In the genomic region with DNA sequence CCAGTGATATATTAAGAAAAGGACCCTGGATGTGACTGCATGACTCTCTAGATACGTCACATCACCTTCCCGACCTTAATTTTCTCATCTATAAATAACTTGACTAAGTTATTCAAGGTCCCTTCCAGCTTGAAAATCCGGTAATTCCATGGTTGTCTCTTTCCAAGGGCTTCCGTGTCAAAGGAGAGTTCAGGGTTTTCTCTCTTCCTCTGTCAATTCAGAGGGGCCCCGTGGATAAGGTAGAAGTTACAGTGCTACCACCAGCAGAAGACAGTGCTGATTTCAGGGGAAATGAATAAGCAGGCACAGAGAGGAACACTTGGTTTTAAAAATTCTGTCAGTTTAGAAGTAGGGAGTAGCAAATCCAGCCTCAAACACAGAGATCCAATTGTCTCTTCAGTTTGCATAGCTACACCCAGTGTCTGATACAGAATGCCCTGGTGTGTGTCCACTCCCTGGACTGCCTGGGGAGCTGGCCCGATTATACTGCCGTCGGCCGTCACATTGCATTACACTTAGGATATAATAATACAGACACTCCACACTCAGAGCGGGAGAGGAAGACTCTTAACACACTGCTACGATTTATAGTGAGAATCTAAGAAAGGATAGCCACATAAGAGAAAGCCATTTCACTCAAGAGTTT, we compare ENCODE assay signal across 21 cellular contexts. TPM values are rescaled to one million over a fixed set of nuclear protein-coding genes. Genes with fewer than 3 reads are reported as not detected.
DNase-seq lines count a peak whose midpoint lies in the region; ATAC-seq and TF ChIP-seq lines count a peak whose summit lies in the region.
"Had no signal": no experiment of that assay in that cellular context is flagged by ENCODE, and none has a peak within 500 bp of the region (broad histone marks: within the 10 kb centered on the region; RNA-seq: fewer than 3 reads in every experiment).

No MANE protein-coding gene starts in this region.

- DNase-seq in Right ventricle myocardium inferior (ENCODE audit: missing footprints), result no peak
- DNase-seq in cardiac septum (ENCODE audit: low spot score), result no peak
- DNase-seq in heart left ventricle, result peak in 1 of 5 donors; percentile 40
- no peak for DNase-seq in ovary
- no peak for DNase-seq in NCI-H526 treated with DMSO at 0.1 percent for 48 hours (lab: John Stamatoyannopoulos, UW)
- no peak for DNase-seq in Calu3
- DNase-seq: activated CD8-positive, alpha-beta memory T cell treated with anti-CD3 and anti-CD28 coated beads, Interleukin-2, amount 50 U/mL, for 4 hours; activated naive CD8-positive, alpha-beta T cell treated with anti-CD3 and anti-CD28 coated beads, Interleukin-2, amount 50 U/mL, for 24 hours; cortex of kidney; kidney; NCI-H1417 treated with DMSO at 0.1 percent for 48 hours; OCI-M1; SHP77 treated with DMSO at 0.1 percent for 48 hours; stimulated activated CD4-positive, alpha-beta T cell treated with anti-CD3 and anti-CD28 coated beads, Interleukin-4, amount 100 ng/mL, for 4 hours had no signal

- H3K36me3 ChIP-seq in heart left ventricle, result peaks cover 0 to 12% (median 0%) of the 10 kb centered on the region in 9 donors
- no peaks in the 10 kb centered on the region for H3K36me3 ChIP-seq in ovary
- H3K36me3 ChIP-seq: breast epithelium had no signal

- H3K9me3 Mint-ChIP-seq in Calu3 (ENCODE audit: low read depth, unreplicated experiment), result no peaks in the 10 kb centered on the region
- H3K9me3 Mint-ChIP-seq: activated naive CD8-positive, alpha-beta T cell treated with anti-CD3 and anti-CD28 coated beads, Interleukin-2, amount 50 U/mL, for 24 hours; IgD-negative memory B cell; memory B cell had no signal

- no TSS peak for BruUV-seq in Calu3 (replicated peaks; lab: Mats Ljungman, UMichigan)

- H3K4me3 Mint-ChIP-seq in Calu3 (ENCODE audit: low read depth, unreplicated experiment), result no peak overlapping the region
- H3K4me3 Mint-ChIP-seq: activated naive CD8-positive, alpha-beta T cell treated with anti-CD3 and anti-CD28 coated beads, Interleukin-2, amount 50 U/mL, for 24 hours; B cell; memory B cell had no signal

- peaks cover 0 to 41% (median 4%) of the 10 kb centered on the region in 12 donors for H3K4me1 ChIP-seq in heart left ventricle
- peaks cover 18% of the 10 kb centered on the region for H3K4me1 ChIP-seq in ovary (ENCODE audit: insufficient read depth)
- H3K4me1 ChIP-seq: breast epithelium, parathyroid adenoma had no signal

- CTCF ChIA-PET in Calu3 (lab: Charles Lee), result no interaction called here

- H3K27ac ChIP-seq in heart left ventricle, result peak overlapping the region in 10 of 12 donors; percentile 32 to 65 (median 55)
- H3K27ac ChIP-seq in ovary, result peak overlapping the region; percentile 35 to 38
- H3K27ac ChIP-seq: parathyroid adenoma had no signal

- TF ChIP-seq EP300 in ovary (IDR thresholded peaks at IDR 0.05), result no peak

- 47 to 63% (median 52%) methylated on average over 11 of the region's 11 CpGs for WGBS in heart left ventricle, 4 donors
- WGBS in ovary, 3 donors, result 13 to 35% (median 17%) methylated on average over 11 of the region's 11 CpGs

- peak; percentile 91 for ATAC-seq in Right ventricle myocardium inferior
- peak; percentile 40 to 82 (median 77) for ATAC-seq in heart left ventricle
- ATAC-seq in GM18498 (IDR thresholded peaks at IDR 0.05; ENCODE audit: unreplicated experiment), result no peak
- ATAC-seq in HG03469 (IDR thresholded peaks at IDR 0.05; ENCODE audit: unreplicated experiment), result no peak
- ATAC-seq: activated naive CD8-positive, alpha-beta T cell treated with anti-CD3 and anti-CD28 coated beads, Interleukin-2, amount 50 U/mL, for 24 hours had no signal

- H3K9me3 ChIP-seq in heart left ventricle (no peaks in the 10 kb centered on the region), ovary (no peaks in the 10 kb centered on the region)
- H3K9me3 ChIP-seq: breast epithelium had no signal

- H3K36me3 Mint-ChIP-seq in Calu3 (ENCODE audit: insufficient read depth, unreplicated experiment), result no peaks in the 10 kb centered on the region
- H3K36me3 Mint-ChIP-seq: IgD-negative memory B cell, memory B cell had no signal

- no peaks in the 10 kb centered on the region for H3K4me1 Mint-ChIP-seq in Calu3 (ENCODE audit: low read depth, unreplicated experiment)
- H3K4me1 Mint-ChIP-seq: activated naive CD8-positive, alpha-beta T cell treated with anti-CD3 and anti-CD28 coated beads, Interleukin-2, amount 50 U/mL, for 24 hours had no signal

- intact Hi-C loops in Right ventricle myocardium inferior (cut with DNase I) (no loop called here), cardiac septum (cut with DNase I) (no loop called here), heart left ventricle (cut with DNase I) (loop anchor here in 1 of 10 donors (2.0 kb wide), 1 partner anchor 177 kb away; no protein-coding TSS in a partner anchor), ovary (cut with DNase I) (no loop called here), Calu3 (cut with micrococcal nuclease; ENCODE audit: unreplicated experiment) (no loop called here)

- no peak for TF ChIP-seq CTCF in heart left ventricle (IDR thresholded peaks at IDR 0.05)
- TF ChIP-seq CTCF in ovary (IDR thresholded peaks at IDR 0.05), result no peak
- no peak for TF ChIP-seq CTCF in Calu3 (IDR thresholded peaks at IDR 0.05; ENCODE audit: unreplicated experiment)

- no peaks in the 10 kb centered on the region for H3K27me3 Mint-ChIP-seq in Calu3 (ENCODE audit: unreplicated experiment)

- H3K27me3 ChIP-seq in heart left ventricle, result no peaks in the 10 kb centered on the region
- no peaks in the 10 kb centered on the region for H3K27me3 ChIP-seq in ovary
- H3K27me3 ChIP-seq: breast epithelium had no signal

- no peak overlapping the region for H3K27ac Mint-ChIP-seq in Calu3 (ENCODE audit: unreplicated experiment)
- H3K27ac Mint-ChIP-seq: activated naive CD8-positive, alpha-beta T cell treated with anti-CD3 and anti-CD28 coated beads, Interleukin-2, amount 50 U/mL, for 24 hours; B cell; IgD-negative memory B cell; memory B cell had no signal

- TF ChIP-seq POLR2A in heart left ventricle (IDR thresholded peaks at IDR 0.05) (no peak), ovary (IDR thresholded peaks at IDR 0.05) (no peak)

- H3K4me3 ChIP-seq in heart left ventricle (peak overlapping the region in 4 of 12 donors; percentile 10 to 28 (median 10)), ovary (no peak overlapping the region)
- H3K4me3 ChIP-seq: breast epithelium had no signal

RNA-seq across cellular contexts. Expression of a gene that starts 54.7 kb away (rescaled TPM):
- total RNA-seq in Right ventricle myocardium inferior, result 17.3 TPM
- 18.0 TPM for total RNA-seq in cardiac septum
- total RNA-seq in heart left ventricle, result 10 to 100 TPM; 12.7 to 31.3 (median 23.3) TPM
- polyA plus RNA-seq in heart left ventricle, result 1 to 10 TPM; 3.4 to 9.0 TPM
- total RNA-seq in ovary, result 10 to 100 TPM; 13.1 to 38.4 (median 27.9) TPM
- 10 to 100 TPM; 10.1 to 21.5 TPM for polyA plus RNA-seq in ovary
- 35.9 and 45.6 TPM in 2 replicates for total RNA-seq in Calu3 (2022)

Comparison
In these comparisons a context has a peak if more than half of its experiments do, and no peak if none do; other contexts are left out.
1. ATAC-seq: peak in Right ventricle myocardium inferior (single experiment) and heart left ventricle (4 of 4); none in GM18498 (single experiment) and HG03469 (single experiment).